In genomic region chr4:185805979-185806378, GRCh38 we compare ENCODE assay signal across 1 cellular context.
TF ChIP-seq lines count a peak whose summit lies in the region.

No MANE protein-coding gene starts in this region.

TF ChIP-seq in GM23338, 12 proteins besides CTCF, POLR2A, EP300 and RAD21 (continued from another document):
- TF ChIP-seq, protein P1, sequence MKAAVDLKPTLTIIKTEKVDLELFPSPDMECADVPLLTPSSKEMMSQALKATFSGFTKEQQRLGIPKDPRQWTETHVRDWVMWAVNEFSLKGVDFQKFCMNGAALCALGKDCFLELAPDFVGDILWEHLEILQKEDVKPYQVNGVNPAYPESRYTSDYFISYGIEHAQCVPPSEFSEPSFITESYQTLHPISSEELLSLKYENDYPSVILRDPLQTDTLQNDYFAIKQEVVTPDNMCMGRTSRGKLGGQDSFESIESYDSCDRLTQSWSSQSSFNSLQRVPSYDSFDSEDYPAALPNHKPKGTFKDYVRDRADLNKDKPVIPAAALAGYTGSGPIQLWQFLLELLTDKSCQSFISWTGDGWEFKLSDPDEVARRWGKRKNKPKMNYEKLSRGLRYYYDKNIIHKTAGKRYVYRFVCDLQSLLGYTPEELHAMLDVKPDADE (IDR thresholded peaks at IDR 0.05): no peak
- no peak for TF ChIP-seq NANOG (IDR thresholded peaks at IDR 0.05; ENCODE audit: borderline replicate concordance)
- TF ChIP-seq, protein P2, sequence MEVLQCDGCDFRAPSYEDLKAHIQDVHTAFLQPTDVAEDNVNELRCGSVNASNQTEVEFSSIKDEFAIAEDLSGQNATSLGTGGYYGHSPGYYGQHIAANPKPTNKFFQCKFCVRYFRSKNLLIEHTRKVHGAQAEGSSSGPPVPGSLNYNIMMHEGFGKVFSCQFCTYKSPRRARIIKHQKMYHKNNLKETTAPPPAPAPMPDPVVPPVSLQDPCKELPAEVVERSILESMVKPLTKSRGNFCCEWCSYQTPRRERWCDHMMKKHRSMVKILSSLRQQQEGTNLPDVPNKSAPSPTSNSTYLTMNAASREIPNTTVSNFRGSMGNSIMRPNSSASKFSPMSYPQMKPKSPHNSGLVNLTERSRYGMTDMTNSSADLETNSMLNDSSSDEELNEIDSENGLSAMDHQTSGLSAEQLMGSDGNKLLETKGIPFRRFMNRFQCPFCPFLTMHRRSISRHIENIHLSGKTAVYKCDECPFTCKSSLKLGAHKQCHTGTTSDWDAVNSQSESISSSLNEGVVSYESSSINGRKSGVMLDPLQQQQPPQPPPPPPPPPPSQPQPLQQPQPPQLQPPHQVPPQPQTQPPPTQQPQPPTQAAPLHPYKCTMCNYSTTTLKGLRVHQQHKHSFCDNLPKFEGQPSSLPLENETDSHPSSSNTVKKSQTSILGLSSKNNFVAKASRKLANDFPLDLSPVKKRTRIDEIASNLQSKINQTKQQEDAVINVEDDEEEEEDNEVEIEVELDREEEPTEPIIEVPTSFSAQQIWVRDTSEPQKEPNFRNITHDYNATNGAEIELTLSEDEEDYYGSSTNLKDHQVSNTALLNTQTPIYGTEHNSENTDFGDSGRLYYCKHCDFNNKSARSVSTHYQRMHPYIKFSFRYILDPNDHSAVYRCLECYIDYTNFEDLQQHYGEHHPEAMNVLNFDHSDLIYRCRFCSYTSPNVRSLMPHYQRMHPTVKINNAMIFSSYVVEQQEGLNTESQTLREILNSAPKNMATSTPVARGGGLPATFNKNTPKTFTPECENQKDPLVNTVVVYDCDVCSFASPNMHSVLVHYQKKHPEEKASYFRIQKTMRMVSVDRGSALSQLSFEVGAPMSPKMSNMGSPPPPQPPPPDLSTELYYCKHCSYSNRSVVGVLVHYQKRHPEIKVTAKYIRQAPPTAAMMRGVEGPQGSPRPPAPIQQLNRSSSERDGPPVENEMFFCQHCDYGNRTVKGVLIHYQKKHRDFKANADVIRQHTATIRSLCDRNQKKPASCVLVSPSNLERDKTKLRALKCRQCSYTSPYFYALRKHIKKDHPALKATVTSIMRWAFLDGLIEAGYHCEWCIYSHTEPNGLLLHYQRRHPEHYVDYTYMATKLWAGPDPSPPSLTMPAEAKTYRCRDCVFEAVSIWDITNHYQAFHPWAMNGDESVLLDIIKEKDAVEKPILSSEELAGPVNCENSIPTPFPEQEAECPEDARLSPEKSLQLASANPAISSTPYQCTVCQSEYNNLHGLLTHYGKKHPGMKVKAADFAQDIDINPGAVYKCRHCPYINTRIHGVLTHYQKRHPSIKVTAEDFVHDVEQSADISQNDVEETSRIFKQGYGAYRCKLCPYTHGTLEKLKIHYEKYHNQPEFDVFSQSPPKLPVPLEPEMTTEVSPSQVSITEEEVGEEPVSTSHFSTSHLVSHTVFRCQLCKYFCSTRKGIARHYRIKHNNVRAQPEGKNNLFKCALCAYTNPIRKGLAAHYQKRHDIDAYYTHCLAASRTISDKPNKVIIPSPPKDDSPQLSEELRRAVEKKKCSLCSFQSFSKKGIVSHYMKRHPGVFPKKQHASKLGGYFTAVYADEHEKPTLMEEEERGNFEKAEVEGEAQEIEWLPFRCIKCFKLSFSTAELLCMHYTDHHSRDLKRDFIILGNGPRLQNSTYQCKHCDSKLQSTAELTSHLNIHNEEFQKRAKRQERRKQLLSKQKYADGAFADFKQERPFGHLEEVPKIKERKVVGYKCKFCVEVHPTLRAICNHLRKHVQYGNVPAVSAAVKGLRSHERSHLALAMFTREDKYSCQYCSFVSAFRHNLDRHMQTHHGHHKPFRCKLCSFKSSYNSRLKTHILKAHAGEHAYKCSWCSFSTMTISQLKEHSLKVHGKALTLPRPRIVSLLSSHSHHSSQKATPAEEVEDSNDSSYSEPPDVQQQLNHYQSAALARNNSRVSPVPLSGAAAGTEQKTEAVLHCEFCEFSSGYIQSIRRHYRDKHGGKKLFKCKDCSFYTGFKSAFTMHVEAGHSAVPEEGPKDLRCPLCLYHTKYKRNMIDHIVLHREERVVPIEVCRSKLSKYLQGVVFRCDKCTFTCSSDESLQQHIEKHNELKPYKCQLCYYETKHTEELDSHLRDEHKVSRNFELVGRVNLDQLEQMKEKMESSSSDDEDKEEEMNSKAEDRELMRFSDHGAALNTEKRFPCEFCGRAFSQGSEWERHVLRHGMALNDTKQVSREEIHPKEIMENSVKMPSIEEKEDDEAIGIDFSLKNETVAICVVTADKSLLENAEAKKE (CRISPR knock-in tag; IDR thresholded peaks at IDR 0.05): no peak
- no peak for TF ChIP-seq STAT1 (IDR thresholded peaks at IDR 0.05; ENCODE audit: unreplicated experiment)
- no peak for TF ChIP-seq CREB1 (CRISPR knock-in tag; IDR thresholded peaks at IDR 0.05; ENCODE audit: low read depth)
- no peak for TF ChIP-seq EZH2 (IDR thresholded peaks at IDR 0.05; ENCODE audit: low read depth, unreplicated experiment)
- TF ChIP-seq REST (IDR thresholded peaks at IDR 0.05; ENCODE audit: unreplicated experiment): no peak
- no peak for TF ChIP-seq ZNF114 (CRISPR knock-in tag; IDR thresholded peaks at IDR 0.05)
- no peak for TF ChIP-seq ZNF331 (CRISPR knock-in tag; IDR thresholded peaks at IDR 0.05; ENCODE audit: low read depth)
TF ChIP-seq in GM23338: peak in this region for 0.
